Comparison of ENCODE assay signal across 38 cellular contexts in genomic region chr2:39146022-39146421, GRCh38.
"Had no signal": no experiment of that assay in that cellular context is flagged by ENCODE, and none has a peak within 500 bp of the region (broad histone marks: within the 10 kb centered on the region; RNA-seq: fewer than 3 reads in every experiment).

No MANE protein-coding gene starts in this region.

- H3K27me3 Mint-ChIP-seq: activated CD4-positive, alpha-beta memory T cell treated with anti-CD3 and anti-CD28 coated beads for 36 hours; activated CD4-positive, alpha-beta T cell treated with anti-CD3 and anti-CD28 coated beads, Interleukin-2, amount 10 ng/mL, durations not matched to agents 24 days and 14 days; activated naive CD8-positive, alpha-beta T cell treated with anti-CD3 and anti-CD28 coated beads for 36 hours; activated T-helper 17 cell treated with anti-CD3 and anti-CD28 coated beads, Interleukin-2, amount 50 U/mL, for 72 hours; brain; central memory CD8-positive, alpha-beta T cell had no signal

- FAIRE-seq: bronchial epithelial cell, TTC549 had no signal

- H3K9me3 ChIP-seq: ascending aorta had no signal

- H3K27me3 ChIP-seq: ascending aorta, cardiac muscle cell had no signal

- H3K27ac Mint-ChIP-seq: activated CD4-positive, alpha-beta memory T cell treated with anti-CD3 and anti-CD28 coated beads for 36 hours; activated CD4-positive, alpha-beta T cell treated with anti-CD3 and anti-CD28 coated beads, Interleukin-2, amount 10 ng/mL, durations not matched to agents 24 days and 14 days; activated naive CD4-positive, alpha-beta T cell treated with anti-CD3 and anti-CD28 coated beads for 36 hours; activated naive CD4-positive, alpha-beta T cell treated with anti-CD3 and anti-CD28 coated beads, Interleukin-2, amount 50 U/mL, for 72 hours; activated naive CD8-positive, alpha-beta T cell treated with anti-CD3 and anti-CD28 coated beads for 36 hours; activated T-cell treated with anti-CD3 and anti-CD28 coated beads, Interleukin-2, amount 50 U/mL, for 72 hours; activated T-helper 1 cell treated with anti-CD3 and anti-CD28 coated beads, Interleukin-12 subunit alpha, Interleukin-12 subunit beta, Interleukin-2, Interleukin-4 antibody, amounts not matched to agents 30 ng/mL and 10 ng/mL and 1 ng/mL, durations not matched to agents 14 hours and 24 hours and 36 hours; activated T-helper 17 cell treated with anti-CD3 and anti-CD28 coated beads, Interleukin-2, amount 50 U/mL, for 72 hours; brain; T-helper 1 cell treated with Interleukin-12 subunit alpha and Interleukin-12 subunit beta and Interleukin-4 antibody, amounts not matched to agents 30 μg/mL and 1 μg/mL, for 36 hours; T-helper 2 cell treated with Interferon-gamma antibody and Interleukin-4, amounts not matched to agents 5 μg/mL and 100 μg/mL, for 36 hours; WTC11 had no signal

- H3K9me3 Mint-ChIP-seq: activated CD4-positive, alpha-beta memory T cell treated with anti-CD3 and anti-CD28 coated beads for 36 hours; activated naive CD4-positive, alpha-beta T cell treated with anti-CD3 and anti-CD28 coated beads for 36 hours; activated naive CD4-positive, alpha-beta T cell treated with anti-CD3 and anti-CD28 coated beads, Interleukin-2, amount 50 U/mL, for 72 hours; activated T-cell treated with anti-CD3 and anti-CD28 coated beads, Interleukin-2, amount 50 U/mL, for 4 hours; activated T-cell treated with anti-CD3 and anti-CD28 coated beads, Interleukin-2, amount 50 U/mL, for 72 hours; activated T-helper 1 cell treated with anti-CD3 and anti-CD28 coated beads, Interleukin-12 subunit alpha, Interleukin-12 subunit beta, Interleukin-2, Interleukin-4 antibody, amounts not matched to agents 30 ng/mL and 10 ng/mL and 1 ng/mL, durations not matched to agents 14 hours and 24 hours and 36 hours; activated T-helper 17 cell treated with anti-CD3 and anti-CD28 coated beads, Interleukin-2, amount 50 U/mL, for 72 hours; central memory CD8-positive, alpha-beta T cell; T-helper 1 cell treated with Interleukin-12 subunit alpha and Interleukin-12 subunit beta and Interleukin-4 antibody, amounts not matched to agents 30 μg/mL and 1 μg/mL, for 36 hours; WTC11 had no signal

- DNase-seq: activated CD4-positive, alpha-beta memory T cell treated with anti-CD3 and anti-CD28 coated beads for 36 hours; activated CD4-positive, alpha-beta T cell treated with anti-CD3 and anti-CD28 coated beads for 4 hours; activated CD4-positive, alpha-beta T cell treated with anti-CD3 and anti-CD28 coated beads, Interleukin-2, amount 10 ng/mL, durations not matched to agents 24 days and 14 days; activated CD4-positive, alpha-beta T cell treated with anti-CD3 and anti-CD28 coated beads, Interleukin-2, amount 50 U/mL, for 1 hour; activated CD4-positive, alpha-beta T cell treated with anti-CD3 and anti-CD28 coated beads, Interleukin-2, amount 50 U/mL, for 4 hours; activated CD4-positive, CD25-positive, alpha-beta regulatory T cell; activated CD4-positive, CD25-positive, alpha-beta regulatory T cell treated with anti-CD3 and anti-CD28 coated beads, Interleukin-2, amount 50 U/mL, for 72 hours; activated CD8-positive, alpha-beta memory T cell treated with anti-CD3 and anti-CD28 coated beads, Interleukin-2, amount 50 U/mL, for 4 hours; activated effector memory CD4-positive, alpha-beta T cell treated with anti-CD3 and anti-CD28 coated beads, Interleukin-2, amount 50 U/mL, for 16 hours; activated gamma-delta T cell treated with Interleukin-2 at 50 U/mL for 16 hours; activated naive CD4-positive, alpha-beta T cell; activated naive CD4-positive, alpha-beta T cell treated with anti-CD3 and anti-CD28 coated beads for 36 hours; activated naive CD4-positive, alpha-beta T cell treated with anti-CD3 and anti-CD28 coated beads, Interleukin-2, amount 50 U/mL, for 16 hours; activated naive CD8-positive, alpha-beta T cell treated with anti-CD3 and anti-CD28 coated beads for 36 hours; activated T-cell treated with anti-CD3 and anti-CD28 coated beads for 4 hours; activated T-cell treated with anti-CD3 and anti-CD28 coated beads, Interleukin-2, amount 50 U/mL, for 1 hour; activated T-cell treated with anti-CD3 and anti-CD28 coated beads, Interleukin-2, amount 50 U/mL, for 4 hours; activated T-cell treated with anti-CD3 and anti-CD28 coated beads, Interleukin-2, amount 50 U/mL, for 72 hours; amygdala; anterior cingulate cortex; caudate nucleus; cerebellar nuclear complex; T-helper 1 cell; T-helper 2 cell; T-helper 9 cell; WERI-Rb-1 had no signal

- ATAC-seq: activated naive CD4-positive, alpha-beta T cell treated with anti-CD3 and anti-CD28 coated beads, Interleukin-2, amount 50 U/mL, for 72 hours; activated T-cell treated with anti-CD3 and anti-CD28 coated beads, Interleukin-2, amount 50 U/mL, for 4 hours; activated T-cell treated with anti-CD3 and anti-CD28 coated beads, Interleukin-2, amount 50 U/mL, for 72 hours; activated T-helper 17 cell treated with anti-CD3 and anti-CD28 coated beads, Interleukin-2, amount 50 U/mL, for 72 hours; WTC11 had no signal

- H3K4me3 ChIP-seq: ascending aorta, cardiac muscle cell had no signal

- H3K4me3 Mint-ChIP-seq: activated CD4-positive, alpha-beta memory T cell treated with anti-CD3 and anti-CD28 coated beads for 36 hours; activated CD4-positive, alpha-beta T cell treated with anti-CD3 and anti-CD28 coated beads, Interleukin-2, amount 10 ng/mL, durations not matched to agents 24 days and 14 days; activated naive CD4-positive, alpha-beta T cell treated with anti-CD3 and anti-CD28 coated beads for 36 hours; activated naive CD8-positive, alpha-beta T cell treated with anti-CD3 and anti-CD28 coated beads for 36 hours; activated T-cell treated with anti-CD3 and anti-CD28 coated beads, Interleukin-2, amount 50 U/mL, for 4 hours; activated T-cell treated with anti-CD3 and anti-CD28 coated beads, Interleukin-2, amount 50 U/mL, for 72 hours; activated T-helper 1 cell treated with anti-CD3 and anti-CD28 coated beads, Interleukin-12 subunit alpha, Interleukin-12 subunit beta, Interleukin-2, Interleukin-4 antibody, amounts not matched to agents 30 ng/mL and 10 ng/mL and 1 ng/mL, durations not matched to agents 14 hours and 24 hours and 36 hours; activated T-helper 17 cell treated with anti-CD3 and anti-CD28 coated beads, Interleukin-2, amount 50 U/mL, for 72 hours; brain; central memory CD8-positive, alpha-beta T cell; T-helper 1 cell treated with Interleukin-12 subunit alpha and Interleukin-12 subunit beta and Interleukin-4 antibody, amounts not matched to agents 30 μg/mL and 1 μg/mL, for 36 hours; T-helper 2 cell treated with Interferon-gamma antibody and Interleukin-4, amounts not matched to agents 5 μg/mL and 100 μg/mL, for 36 hours; WTC11 had no signal

- H3K4me1 ChIP-seq: ascending aorta had no signal

- H3K27ac ChIP-seq: ascending aorta, cardiac muscle cell, WERI-Rb-1 had no signal

- H3K36me3 Mint-ChIP-seq: activated CD4-positive, alpha-beta memory T cell treated with anti-CD3 and anti-CD28 coated beads for 36 hours; activated naive CD4-positive, alpha-beta T cell treated with anti-CD3 and anti-CD28 coated beads, Interleukin-2, amount 50 U/mL, for 72 hours; activated naive CD8-positive, alpha-beta T cell treated with anti-CD3 and anti-CD28 coated beads for 36 hours; brain; WTC11 had no signal

- H3K36me3 ChIP-seq: ascending aorta, cardiac muscle cell, WERI-Rb-1 had no signal
